ENCODE assay signal across 1 cellular context in the genomic region with DNA sequence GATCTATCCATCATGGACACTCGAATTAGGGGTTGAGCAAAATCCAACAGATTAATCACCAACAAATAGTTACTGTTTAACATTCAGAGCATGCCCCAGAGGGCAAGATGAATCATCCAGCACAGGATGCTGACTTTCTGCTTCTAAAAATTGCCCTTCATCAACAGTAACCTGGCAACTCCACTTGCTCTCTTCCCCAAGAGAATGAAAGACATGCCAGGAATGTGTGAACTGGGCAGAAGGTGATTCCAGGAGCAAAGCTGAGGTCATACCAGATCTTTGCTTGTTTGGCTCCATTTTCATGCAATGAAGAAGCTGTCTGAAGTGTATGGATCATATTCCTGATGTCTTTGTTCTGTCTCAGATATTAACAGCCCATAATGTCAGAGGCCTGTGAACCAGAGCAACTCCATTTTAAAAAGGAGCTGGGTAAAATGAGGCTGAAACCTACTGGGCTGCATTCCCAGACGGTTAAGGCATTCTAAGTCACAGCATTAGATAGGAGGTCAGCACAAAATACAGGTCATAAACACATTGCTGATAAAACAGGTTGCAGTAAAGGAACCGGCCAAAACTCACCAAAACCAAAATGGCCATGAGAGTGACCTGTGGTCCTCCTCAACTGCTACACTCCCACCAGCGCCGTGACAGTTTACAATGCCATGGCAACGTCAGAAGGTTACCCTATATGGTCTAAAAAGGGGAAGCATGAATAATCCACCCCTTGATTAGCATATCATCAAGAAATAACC.
TF ChIP-seq lines count a peak whose summit lies in the region.

No MANE protein-coding gene starts in this region.

TF ChIP-seq in HEK293, 187 proteins besides CTCF, POLR2A, EP300 and RAD21 (continued from another document and continues in another):
- no peak for TF ChIP-seq PRDM2 (tag by site-specific recombination; IDR thresholded peaks at IDR 0.05; ENCODE audit: borderline replicate concordance)
- TF ChIP-seq ZNF791 (tag by site-specific recombination; IDR thresholded peaks at IDR 0.05) = no peak
- no peak for TF ChIP-seq GLIS2 (tag by site-specific recombination; IDR thresholded peaks at IDR 0.05)
- no peak for TF ChIP-seq ZNF548 (tag by site-specific recombination; IDR thresholded peaks at IDR 0.05)
- no peak for TF ChIP-seq REPIN1 (tag by site-specific recombination; IDR thresholded peaks at IDR 0.05; ENCODE audit: low read depth)
- TF ChIP-seq ZNF571 (tag by site-specific recombination; IDR thresholded peaks at IDR 0.05) = no peak
- TF ChIP-seq, protein P1, sequence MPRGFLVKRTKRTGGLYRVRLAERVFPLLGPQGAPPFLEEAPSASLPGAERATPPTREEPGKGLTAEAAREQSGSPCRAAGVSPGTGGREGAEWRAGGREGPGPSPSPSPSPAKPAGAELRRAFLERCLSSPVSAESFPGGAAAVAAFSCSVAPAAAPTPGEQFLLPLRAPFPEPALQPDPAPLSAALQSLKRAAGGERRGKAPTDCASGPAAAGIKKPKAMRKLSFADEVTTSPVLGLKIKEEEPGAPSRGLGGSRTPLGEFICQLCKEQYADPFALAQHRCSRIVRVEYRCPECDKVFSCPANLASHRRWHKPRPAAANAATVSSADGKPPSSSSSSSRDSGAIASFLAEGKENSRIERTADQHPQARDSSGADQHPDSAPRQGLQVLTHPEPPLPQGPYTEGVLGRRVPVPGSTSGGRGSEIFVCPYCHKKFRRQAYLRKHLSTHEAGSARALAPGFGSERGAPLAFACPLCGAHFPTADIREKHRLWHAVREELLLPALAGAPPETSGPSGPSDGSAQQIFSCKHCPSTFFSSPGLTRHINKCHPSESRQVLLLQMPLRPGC (tag by site-specific recombination; IDR thresholded peaks at IDR 0.05) = peak; percentile 60; the same call in 1 of the 2 replicates
- TF ChIP-seq HOXD13 (CRISPR knock-in tag; IDR thresholded peaks at IDR 0.05; ENCODE audit: borderline replicate concordance) = no peak
- no peak for TF ChIP-seq ZNF211 (tag by site-specific recombination; IDR thresholded peaks at IDR 0.05; ENCODE audit: low read depth)
- no peak for TF ChIP-seq RBAK (tag by site-specific recombination; IDR thresholded peaks at IDR 0.05)
- TF ChIP-seq ZNF324 (tag by site-specific recombination; IDR thresholded peaks at IDR 0.05) = no peak
- TF ChIP-seq, protein P2, sequence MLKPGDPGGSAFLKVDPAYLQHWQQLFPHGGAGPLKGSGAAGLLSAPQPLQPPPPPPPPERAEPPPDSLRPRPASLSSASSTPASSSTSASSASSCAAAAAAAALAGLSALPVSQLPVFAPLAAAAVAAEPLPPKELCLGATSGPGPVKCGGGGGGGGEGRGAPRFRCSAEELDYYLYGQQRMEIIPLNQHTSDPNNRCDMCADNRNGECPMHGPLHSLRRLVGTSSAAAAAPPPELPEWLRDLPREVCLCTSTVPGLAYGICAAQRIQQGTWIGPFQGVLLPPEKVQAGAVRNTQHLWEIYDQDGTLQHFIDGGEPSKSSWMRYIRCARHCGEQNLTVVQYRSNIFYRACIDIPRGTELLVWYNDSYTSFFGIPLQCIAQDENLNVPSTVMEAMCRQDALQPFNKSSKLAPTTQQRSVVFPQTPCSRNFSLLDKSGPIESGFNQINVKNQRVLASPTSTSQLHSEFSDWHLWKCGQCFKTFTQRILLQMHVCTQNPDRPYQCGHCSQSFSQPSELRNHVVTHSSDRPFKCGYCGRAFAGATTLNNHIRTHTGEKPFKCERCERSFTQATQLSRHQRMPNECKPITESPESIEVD (tag by site-specific recombination; IDR thresholded peaks at IDR 0.05) = peak; percentile 1; the same call in 1 of the 2 replicates
- TF ChIP-seq ZNF747 (tag by site-specific recombination; IDR thresholded peaks at IDR 0.05) = no peak
- no peak for TF ChIP-seq ZNF530 (tag by site-specific recombination; IDR thresholded peaks at IDR 0.05; ENCODE audit: low read depth)
- TF ChIP-seq ZBTB10 (tag by site-specific recombination; IDR thresholded peaks at IDR 0.05) = no peak
- no peak for TF ChIP-seq ZNF707 (tag by site-specific recombination; IDR thresholded peaks at IDR 0.05)
- no peak for TF ChIP-seq SALL2 (tag by site-specific recombination; IDR thresholded peaks at IDR 0.05; ENCODE audit: borderline replicate concordance)
- TF ChIP-seq ZBTB21 (tag by site-specific recombination; IDR thresholded peaks at IDR 0.05) = peak; percentile 23; the same call in 1 of the 2 replicates
- TF ChIP-seq ZNF692 (tag by site-specific recombination; IDR thresholded peaks at IDR 0.05) = no peak
- TF ChIP-seq SP7 (tag by site-specific recombination; IDR thresholded peaks at IDR 0.05) = peak; percentile 80
- no peak for TF ChIP-seq ZSCAN23 (tag by site-specific recombination; IDR thresholded peaks at IDR 0.05)
- no peak for TF ChIP-seq ZBTB7A (tag by site-specific recombination; IDR thresholded peaks at IDR 0.05; ENCODE audit: low read depth)
- TF ChIP-seq ZNF600 (tag by site-specific recombination; IDR thresholded peaks at IDR 0.05) = peak; percentile 45; the same call in 1 of the 2 replicates
- no peak for TF ChIP-seq ZNF223 (tag by site-specific recombination; IDR thresholded peaks at IDR 0.05)
- TF ChIP-seq ZNF639 (tag by site-specific recombination; IDR thresholded peaks at IDR 0.05) = no peak
- no peak for TF ChIP-seq MZF1 (tag by site-specific recombination; IDR thresholded peaks at IDR 0.05; ENCODE audit: borderline replicate concordance)
- TF ChIP-seq, protein P3, sequence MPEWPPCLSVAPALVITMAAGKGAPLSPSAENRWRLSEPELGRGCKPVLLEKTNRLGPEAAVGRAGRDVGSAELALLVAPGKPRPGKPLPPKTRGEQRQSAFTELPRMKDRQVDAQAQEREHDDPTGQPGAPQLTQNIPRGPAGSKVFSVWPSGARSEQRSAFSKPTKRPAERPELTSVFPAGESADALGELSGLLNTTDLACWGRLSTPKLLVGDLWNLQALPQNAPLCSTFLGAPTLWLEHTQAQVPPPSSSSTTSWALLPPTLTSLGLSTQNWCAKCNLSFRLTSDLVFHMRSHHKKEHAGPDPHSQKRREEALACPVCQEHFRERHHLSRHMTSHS (tag by site-specific recombination; IDR thresholded peaks at IDR 0.05) = no peak
- TF ChIP-seq, protein P4, sequence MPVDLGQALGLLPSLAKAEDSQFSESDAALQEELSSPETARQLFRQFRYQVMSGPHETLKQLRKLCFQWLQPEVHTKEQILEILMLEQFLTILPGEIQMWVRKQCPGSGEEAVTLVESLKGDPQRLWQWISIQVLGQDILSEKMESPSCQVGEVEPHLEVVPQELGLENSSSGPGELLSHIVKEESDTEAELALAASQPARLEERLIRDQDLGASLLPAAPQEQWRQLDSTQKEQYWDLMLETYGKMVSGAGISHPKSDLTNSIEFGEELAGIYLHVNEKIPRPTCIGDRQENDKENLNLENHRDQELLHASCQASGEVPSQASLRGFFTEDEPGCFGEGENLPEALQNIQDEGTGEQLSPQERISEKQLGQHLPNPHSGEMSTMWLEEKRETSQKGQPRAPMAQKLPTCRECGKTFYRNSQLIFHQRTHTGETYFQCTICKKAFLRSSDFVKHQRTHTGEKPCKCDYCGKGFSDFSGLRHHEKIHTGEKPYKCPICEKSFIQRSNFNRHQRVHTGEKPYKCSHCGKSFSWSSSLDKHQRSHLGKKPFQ (tag by site-specific recombination; IDR thresholded peaks at IDR 0.05) = peak; percentile 70; the same call in 1 of the 2 replicates
- 0 out of 2 replicates have a peak, but pooled peaks have one; percentile 41 for TF ChIP-seq ZNF558 (tag by site-specific recombination; IDR thresholded peaks at IDR 0.05)
- TF ChIP-seq ZBTB20 (tag by site-specific recombination; IDR thresholded peaks at IDR 0.05) = peak; percentile 55; the same call in 1 of the 2 replicates
- peak; percentile 17; the same call in 1 of the 2 replicates for TF ChIP-seq SP2 (tag by site-specific recombination; IDR thresholded peaks at IDR 0.05)
- peak; percentile 78 for TF ChIP-seq ZNF629 (tag by site-specific recombination; IDR thresholded peaks at IDR 0.05)
- no peak for TF ChIP-seq ZNF16 (tag by site-specific recombination; IDR thresholded peaks at IDR 0.05; ENCODE audit: low read depth)
- TF ChIP-seq SP3 (tag by site-specific recombination; IDR thresholded peaks at IDR 0.05) = peak; percentile 45; the same call in 1 of the 2 replicates
- no peak for TF ChIP-seq ZNF175 (tag by site-specific recombination; IDR thresholded peaks at IDR 0.05)
- TF ChIP-seq ZNF121 (tag by site-specific recombination; IDR thresholded peaks at IDR 0.05) = no peak
